Comparison of ENCODE assay signal across 8 cellular contexts in genomic region chr17:45371414-45372324, GRCh38. TPM values are rescaled to one million over a fixed set of nuclear protein-coding genes. Genes with fewer than 3 reads are reported as not detected.
DNase-seq lines count a peak whose midpoint lies in the region; ATAC-seq and TF ChIP-seq lines count a peak whose summit lies in the region.

No MANE protein-coding gene starts in this region.

- H3K36me3 Mint-ChIP-seq in activated T-cell treated with anti-CD3 and anti-CD28 coated beads, Interleukin-2, amount 50 U/mL, for 72 hours (ENCODE audit: insufficient read depth in 2 of 2), result no peaks in the 10 kb centered on the region
- no peaks in the 10 kb centered on the region for H3K36me3 Mint-ChIP-seq in neural crest cell (ENCODE audit: low read depth)

- H3K36me3 ChIP-seq in transverse colon, result no peaks in the 10 kb centered on the region

- TF ChIP-seq EP300 in transverse colon (IDR thresholded peaks at IDR 0.05; ENCODE audit: low read depth), result no peak

- in situ Hi-C loops in transverse colon (cut with MboI; ENCODE audit: low pct_ligation_motif_present in 1 of 4, low pct_unique_long_range_greater_than_20kb in 1 of 4, low sequenced_read_pairs in 3 of 4), result no loop called here

- no peaks in the 10 kb centered on the region for H3K9me3 ChIP-seq in transverse colon

- peaks cover 25% of the 10 kb centered on the region for H3K27me3 Mint-ChIP-seq in activated T-cell treated with anti-CD3 and anti-CD28 coated beads, Interleukin-2, amount 50 U/mL, for 72 hours (ENCODE audit: low read depth)
- H3K27me3 Mint-ChIP-seq in neural crest cell (ENCODE audit: low read depth), result peaks cover 2% of the 10 kb centered on the region

- DNase-seq in AG09319 (ENCODE audit: extremely low read depth, low read depth) (peak; percentile 85), HS-27A (ENCODE audit: low read depth) (peak; percentile 98), foreskin melanocyte (peak; percentile 86), neural crest cell (ENCODE audit: low read depth, low spot score) (peak; percentile 62), transverse colon (peak; percentile 82)
- peak; percentile 74 to 79 for DNase-seq in activated T-cell treated with anti-CD3 and anti-CD28 coated beads, Interleukin-2, amount 50 U/mL, for 72 hours
- DNase-seq in effector CD4-positive, alpha-beta T cell, result no peak
- DNase-seq in effector CD8-positive, alpha-beta T cell (lab: John Stamatoyannopoulos, UW), result no peak

- peaks cover 3 to 16% (median 11%) of the 10 kb centered on the region in 4 donors for H3K4me1 ChIP-seq in transverse colon

- peaks cover 22% of the 10 kb centered on the region for H3K4me1 Mint-ChIP-seq in activated T-cell treated with anti-CD3 and anti-CD28 coated beads, Interleukin-2, amount 50 U/mL, for 72 hours (ENCODE audit: low read depth)
- peaks cover 21% of the 10 kb centered on the region for H3K4me1 Mint-ChIP-seq in neural crest cell

- intact Hi-C loops in transverse colon (cut with DNase I; ENCODE audit: low total_unique reads), result no loop called here

- H3K27ac Mint-ChIP-seq in activated T-cell treated with anti-CD3 and anti-CD28 coated beads, Interleukin-2, amount 50 U/mL, for 72 hours, result no peak overlapping the region
- H3K27ac Mint-ChIP-seq in neural crest cell (ENCODE audit: unreplicated experiment), result peak overlapping the region; percentile 78

- TF ChIP-seq CTCF in AG09319 (IDR thresholded peaks at IDR 0.05; ENCODE audit: low read depth, low read length) (peak; percentile 11), neural crest cell (conservative IDR thresholded peaks at IDR 0.05) (no peak), transverse colon (IDR thresholded peaks at IDR 0.05) (peak in 1 of 5 experiments; percentile 6)

- 30 to 60% methylated on average over 9 to 55 of the region's 55 CpGs for WGBS in transverse colon (ENCODE audit: low coverage in 1 of 2), 2 donors

- H3K9me3 Mint-ChIP-seq in activated T-cell treated with anti-CD3 and anti-CD28 coated beads, Interleukin-2, amount 50 U/mL, for 72 hours, result no peaks in the 10 kb centered on the region
- no peaks in the 10 kb centered on the region for H3K9me3 Mint-ChIP-seq in neural crest cell

- peak; percentile 95 to 97 for ATAC-seq in activated T-cell treated with anti-CD3 and anti-CD28 coated beads, Interleukin-2, amount 50 U/mL, for 72 hours (replicated peaks in 1 of 2)

- H3K27me3 ChIP-seq in transverse colon, result no peaks in the 10 kb centered on the region

- no peak for TF ChIP-seq POLR2A in transverse colon (IDR thresholded peaks at IDR 0.05)

- peak overlapping the region in 3 of 4 donors; percentile 17 to 40 (median 23) for H3K4me3 ChIP-seq in transverse colon

- H3K4me3 Mint-ChIP-seq in activated T-cell treated with anti-CD3 and anti-CD28 coated beads, Interleukin-2, amount 50 U/mL, for 72 hours, result peak overlapping the region; percentile 60 to 72
- H3K4me3 Mint-ChIP-seq in neural crest cell, result peak overlapping the region; percentile 71

- peak overlapping the region; percentile 69 to 83 (median 74) for H3K27ac ChIP-seq in transverse colon

RNA-seq across cellular contexts. Expression of gene MAP3K14, which starts 54.8 kb away (rescaled TPM):
- 10 to 100 TPM; 71.8 to 78.0 TPM for total RNA-seq in activated T-cell treated with anti-CD3 and anti-CD28 coated beads, Interleukin-2, amount 50 U/mL, for 72 hours
- total RNA-seq in neural crest cell (9.6 and 11.5 TPM in 2 replicates), transverse colon (10 to 100 TPM; 13.0 to 33.7 (median 18.7) TPM)

Comparison
In these comparisons a context has a peak if more than half of its experiments do, and no peak if none do; other contexts are left out.
1. DNase-seq: peak in AG09319 (single experiment), HS-27A (single experiment), activated T-cell treated with anti-CD3 and anti-CD28 coated beads, Interleukin-2, amount 50 U/mL, for 72 hours (2 of 2), foreskin melanocyte (single experiment), neural crest cell (single experiment) and transverse colon (single experiment); none in effector CD4-positive, alpha-beta T cell (single experiment) and effector CD8-positive, alpha-beta T cell (single experiment).